ENCODE assay signal across 8 cellular contexts in genomic region chr18:77127769-77128671, GRCh38. TPM values are rescaled to one million over a fixed set of nuclear protein-coding genes. Genes with fewer than 3 reads are reported as not detected.
DNase-seq lines count a peak whose midpoint lies in the region; TF ChIP-seq lines count a peak whose summit lies in the region.

No MANE protein-coding gene starts in this region.

- H3K36me3 Mint-ChIP-seq in CD4-positive, alpha-beta memory T cell: peaks cover 12 to 36% of the 10 kb centered on the region in 2 donors

- POLR2A ChIA-PET in CD4-positive, alpha-beta memory T cell (lab: Charles Lee; ENCODE audit: partially characterized antibody): interaction anchor here (0.9 to 10.0 kb wide), 13 partner anchors 11 to 85 kb away, joined by 3 to 178 read pairs (median 6); no protein-coding TSS in a partner anchor

- DNase-seq in CD4-positive, alpha-beta memory T cell: peak; percentile 58 to 81 (median 73)
- DNase-seq in HL-60 (ENCODE audit: low read depth in 1 of 2, low spot score in 1 of 2): peak; percentile 95 to 99
- DNase-seq in SK-N-MC (ENCODE audit: low read depth, low spot score): no peak
- DNase-seq in colonic mucosa: peak; percentile 81
- no peak for DNase-seq in posterior vena cava (ENCODE audit: low spot score)
- no peak for DNase-seq in SJCRH30

- no peak overlapping the region for H3K9ac ChIP-seq in SK-N-MC (ENCODE audit: insufficient read length)
- H3K9ac ChIP-seq in colonic mucosa (ENCODE audit: low read depth in 2 of 2, low read length in 2 of 2): peak overlapping the region in 1 of 2 donors; percentile 1
- H3K9ac ChIP-seq in mucosa of stomach (ENCODE audit: low read length): peak overlapping the region; percentile 31

- H3K4me3 Mint-ChIP-seq in CD4-positive, alpha-beta memory T cell: peak overlapping the region; percentile 42 to 99 (median 80)

- H3K27ac Mint-ChIP-seq in CD4-positive, alpha-beta memory T cell: peak overlapping the region; percentile 78 to 99 (median 93)

- no peaks in the 10 kb centered on the region for H3K27me3 ChIP-seq in CD4-positive, alpha-beta memory T cell (ENCODE audit: insufficient read depth, low read length)
- H3K27me3 ChIP-seq in HL-60 (ENCODE audit: insufficient read depth, poor library complexity, severe bottlenecking) (no peaks in the 10 kb centered on the region), colonic mucosa (no peaks in the 10 kb centered on the region), mucosa of stomach (ENCODE audit: control insufficient read depth, insufficient read depth, low read length) (no peaks in the 10 kb centered on the region), SJCRH30 (no peaks in the 10 kb centered on the region)

- no peaks in the 10 kb centered on the region for H3K9me3 ChIP-seq in CD4-positive, alpha-beta memory T cell (ENCODE audit: control insufficient read depth in 1 of 2, low read length in 2 of 2)
- H3K9me3 ChIP-seq in SK-N-MC (ENCODE audit: low read depth, low read length) (no peaks in the 10 kb centered on the region), colonic mucosa (no peaks in the 10 kb centered on the region), mucosa of stomach (ENCODE audit: control insufficient read depth, low read length) (no peaks in the 10 kb centered on the region), SJCRH30 (replicated peaks) (no peaks in the 10 kb centered on the region)

- peaks cover 80% of the 10 kb centered on the region for H3K4me1 ChIP-seq in CD4-positive, alpha-beta memory T cell (ENCODE audit: insufficient read depth, low read length)
- peaks cover 10% of the 10 kb centered on the region for H3K4me1 ChIP-seq in colonic mucosa
- peaks cover 29% of the 10 kb centered on the region for H3K4me1 ChIP-seq in mucosa of stomach (ENCODE audit: control insufficient read depth, insufficient read depth, low read length)
- H3K4me1 ChIP-seq in SJCRH30: no peaks in the 10 kb centered on the region

- no peak for TF ChIP-seq CTCF in HL-60 (IDR thresholded peaks at IDR 0.05; ENCODE audit: insufficient read depth, low read length)
- no peak for TF ChIP-seq CTCF in colonic mucosa (IDR thresholded peaks at IDR 0.05)

- no peaks in the 10 kb centered on the region for H3K27me3 Mint-ChIP-seq in CD4-positive, alpha-beta memory T cell

- peak overlapping the region in 1 of 2 donors; percentile 26 for H3K4me3 ChIP-seq in CD4-positive, alpha-beta memory T cell (ENCODE audit: low read length in 2 of 2)
- peak overlapping the region; percentile 6 for H3K4me3 ChIP-seq in HL-60 (replicated peaks; ENCODE audit: insufficient read depth, low read length)
- no peak overlapping the region; the same call in 1 of the 2 replicates for H3K4me3 ChIP-seq in SK-N-MC
- no peak overlapping the region for H3K4me3 ChIP-seq in colonic mucosa
- H3K4me3 ChIP-seq in mucosa of stomach (ENCODE audit: low read length): peak overlapping the region; percentile 22
- H3K4me3 ChIP-seq in SJCRH30: no peak overlapping the region

- CTCF ChIA-PET in CD4-positive, alpha-beta memory T cell (lab: Charles Lee; ENCODE audit: partially characterized antibody): interaction anchor here (1.3 to 3.5 kb wide), 4 partner anchors 14 to 83 kb away, joined by 5 to 28 read pairs (median 12); no protein-coding TSS in a partner anchor

- H3K4me1 Mint-ChIP-seq in CD4-positive, alpha-beta memory T cell: peaks cover 64 to 84% (median 76%) of the 10 kb centered on the region in 4 donors

- intact Hi-C loops in CD4-positive, alpha-beta memory T cell (cut with micrococcal nuclease): loop anchor here (1.0 kb wide), 2 partner anchors 20 to 26 kb away; no protein-coding TSS in a partner anchor
- intact Hi-C loops in colonic mucosa (cut with DNase I): no loop called here
- intact Hi-C loops in posterior vena cava (cut with DNase I): no loop called here

- peaks cover 0 to 2% (median 0%) of the 10 kb centered on the region in 8 donors for H3K9me3 Mint-ChIP-seq in CD4-positive, alpha-beta memory T cell

- peak overlapping the region; percentile 66 for H3K27ac ChIP-seq in CD4-positive, alpha-beta memory T cell (ENCODE audit: low read depth, low read length)
- peak overlapping the region; percentile 97 for H3K27ac ChIP-seq in HL-60 (replicated peaks)
- H3K27ac ChIP-seq in SK-N-MC: peak overlapping the region; percentile 83; the same call in 1 of the 2 replicates
- peak overlapping the region; percentile 74 for H3K27ac ChIP-seq in colonic mucosa
- H3K27ac ChIP-seq in SJCRH30: no peak overlapping the region

- H3K36me3 ChIP-seq in CD4-positive, alpha-beta memory T cell (ENCODE audit: insufficient read depth, low read length): no peaks in the 10 kb centered on the region
- H3K36me3 ChIP-seq in SK-N-MC (ENCODE audit: insufficient read depth, low read length) (no peaks in the 10 kb centered on the region), colonic mucosa (no peaks in the 10 kb centered on the region), mucosa of stomach (ENCODE audit: control insufficient read depth, insufficient read depth, low read length) (no peaks in the 10 kb centered on the region), SJCRH30 (no peaks in the 10 kb centered on the region)

- peak; percentile 29 for TF ChIP-seq POLR2A in GM19193 (IDR thresholded peaks at IDR 0.05; ENCODE audit: extremely low read depth, insufficient read depth, insufficient read length)

RNA-seq across cellular contexts. Expression of gene MBP, which starts 4.6 kb away (rescaled TPM):
- 100 to 1,000 TPM; 179 to 187 TPM for total RNA-seq in CD4-positive, alpha-beta memory T cell
- polyA plus RNA-seq in CD4-positive, alpha-beta memory T cell: 100 to 1,000 TPM in 1 of 2 donors, 10 to 100 TPM in 1; 92.2 to 119 TPM
- total RNA-seq in colonic mucosa (10 to 100 TPM; 43.0 to 65.8 TPM), posterior vena cava (10 to 100 TPM; 41.6 to 42.1 TPM)
- total RNA-seq in SJCRH30 (2014; rRNA removed; shearing (Covaris generic)): 0.20 TPM in 1 of 2 replicates, not detected in the other

Comparison
In these comparisons a context has a peak if more than half of its experiments do, and no peak if none do; other contexts are left out.
1. DNase-seq: peak in CD4-positive, alpha-beta memory T cell (5 of 5), HL-60 (2 of 2) and colonic mucosa (single experiment); none in SK-N-MC (single experiment), posterior vena cava (single experiment) and SJCRH30 (0 of 2).
2. H3K4me3 ChIP-seq: peak in HL-60 (single experiment) and mucosa of stomach (single experiment); none in SK-N-MC (single experiment), colonic mucosa (single experiment) and SJCRH30 (single experiment).
3. RNA of gene MBP, which starts 4.6 kb away (total RNA-seq): 179 to 187 TPM in CD4-positive, alpha-beta memory T cell, 43.0 to 65.8 TPM in colonic mucosa and 41.6 to 42.1 TPM in posterior vena cava; 0.20 TPM in SJCRH30; every median in the first group is over 10 times any median in the second.